Comparison of ENCODE assay signal across 13 cellular contexts in the genomic region with DNA sequence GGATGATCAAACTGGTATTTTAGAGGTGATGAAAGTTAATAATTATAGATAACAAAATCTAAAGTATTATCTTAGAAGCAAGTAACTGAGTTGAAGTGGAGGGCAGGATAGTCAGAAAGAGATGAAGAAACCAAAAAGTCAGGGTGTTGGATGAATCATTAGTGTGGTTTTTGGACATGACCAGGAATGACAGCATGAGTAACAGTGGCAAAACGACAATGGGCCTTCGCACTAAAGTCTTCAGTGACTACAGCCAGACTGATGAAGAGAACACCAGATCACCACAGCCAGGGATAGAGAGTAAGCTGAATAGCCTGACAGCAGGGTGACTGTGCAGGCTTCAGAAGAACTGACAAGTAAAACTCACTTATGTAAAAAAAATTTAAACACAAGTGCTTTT.
DNase-seq lines count a peak whose midpoint lies in the region; ATAC-seq and TF ChIP-seq lines count a peak whose summit lies in the region.
"Had no signal": no experiment of that assay in that cellular context is flagged by ENCODE, and none has a peak within 500 bp of the region (broad histone marks: within the 10 kb centered on the region; RNA-seq: fewer than 3 reads in every experiment).

No MANE protein-coding gene starts in this region.

- intact Hi-C loops in activated CD4-positive, alpha-beta memory T cell treated with anti-CD3 and anti-CD28 coated beads for 36 hours (cut with micrococcal nuclease): no loop called here

- no peak overlapping the region for H3K27ac Mint-ChIP-seq in activated CD4-positive, alpha-beta memory T cell treated with anti-CD3 and anti-CD28 coated beads for 36 hours
- H3K27ac Mint-ChIP-seq in activated CD4-positive, alpha-beta memory T cell treated with anti-CD3 and anti-CD28 coated beads, Interleukin-2, amount 10 ng/mL, durations not matched to agents 7 days and 5 days: no peak overlapping the region
- no peak overlapping the region for H3K27ac Mint-ChIP-seq in T-helper 17 cell

- H3K4me3 Mint-ChIP-seq in activated CD4-positive, alpha-beta memory T cell treated with anti-CD3 and anti-CD28 coated beads for 36 hours: no peak overlapping the region
- H3K4me3 Mint-ChIP-seq in activated CD4-positive, alpha-beta memory T cell treated with anti-CD3 and anti-CD28 coated beads, Interleukin-2, amount 10 ng/mL, durations not matched to agents 7 days and 5 days: no peak overlapping the region
- no peak overlapping the region for H3K4me3 Mint-ChIP-seq in T-helper 17 cell

- no peaks in the 10 kb centered on the region for H3K9me3 ChIP-seq in T-helper 17 cell (ENCODE audit: control insufficient read depth, low read length, poor library complexity, severe bottlenecking)
- H3K9me3 ChIP-seq: esophagus squamous epithelium, pancreas, thyroid gland had no signal

- DNase-seq in activated CD4-positive, alpha-beta memory T cell treated with anti-CD3 and anti-CD28 coated beads for 36 hours: peak; percentile 14
- no peak for DNase-seq in activated CD4-positive, alpha-beta memory T cell treated with anti-CD3 and anti-CD28 coated beads, Interleukin-2, amount 10 ng/mL, durations not matched to agents 7 days and 5 days
- DNase-seq in NOMO-1 treated with DMSO at 0.1 percent for 48 hours (lab: John Stamatoyannopoulos, UW; ENCODE audit: unreplicated experiment) (peak; percentile 80), renal cortical epithelial cell (ENCODE audit: low read depth) (peak; percentile 53), GM13976 (ENCODE audit: low spot score) (no peak), T-helper 17 cell (no peak), GM10266 (ENCODE audit: extremely low spot score) (no peak)
- DNase-seq: cerebellar nuclear complex, esophagus squamous epithelium, pancreas, thyroid gland had no signal

- POLR2A ChIA-PET in activated CD4-positive, alpha-beta memory T cell treated with anti-CD3 and anti-CD28 coated beads for 36 hours (lab: Charles Lee): no interaction called here
- POLR2A ChIA-PET in activated CD4-positive, alpha-beta memory T cell treated with anti-CD3 and anti-CD28 coated beads, Interleukin-2, amount 10 ng/mL, durations not matched to agents 7 days and 5 days (lab: Charles Lee): no interaction called here

- peak overlapping the region; percentile 5 for H3K27ac ChIP-seq in cingulate gyrus (ENCODE audit: low read depth, low read length)
- H3K27ac ChIP-seq: esophagus squamous epithelium, pancreas, thyroid gland had no signal

- H3K9me3 Mint-ChIP-seq in activated CD4-positive, alpha-beta memory T cell treated with anti-CD3 and anti-CD28 coated beads for 36 hours: no peaks in the 10 kb centered on the region
- H3K9me3 Mint-ChIP-seq in activated CD4-positive, alpha-beta memory T cell treated with anti-CD3 and anti-CD28 coated beads, Interleukin-2, amount 10 ng/mL, durations not matched to agents 7 days and 5 days: no peaks in the 10 kb centered on the region

- in situ Hi-C loops in GM13976 (cut with MboI; ENCODE audit: low sequenced_read_pairs, unreplicated experiment): no loop called here

- H3K27me3 Mint-ChIP-seq in activated CD4-positive, alpha-beta memory T cell treated with anti-CD3 and anti-CD28 coated beads for 36 hours: no peaks in the 10 kb centered on the region
- no peaks in the 10 kb centered on the region for H3K27me3 Mint-ChIP-seq in activated CD4-positive, alpha-beta memory T cell treated with anti-CD3 and anti-CD28 coated beads, Interleukin-2, amount 10 ng/mL, durations not matched to agents 7 days and 5 days
- no peaks in the 10 kb centered on the region for H3K27me3 Mint-ChIP-seq in T-helper 17 cell

- no peaks in the 10 kb centered on the region for H3K4me1 Mint-ChIP-seq in activated CD4-positive, alpha-beta memory T cell treated with anti-CD3 and anti-CD28 coated beads for 36 hours (ENCODE audit: low read depth)
- H3K4me1 Mint-ChIP-seq in activated CD4-positive, alpha-beta memory T cell treated with anti-CD3 and anti-CD28 coated beads, Interleukin-2, amount 10 ng/mL, durations not matched to agents 7 days and 5 days: no peaks in the 10 kb centered on the region
- H3K4me1 Mint-ChIP-seq in T-helper 17 cell: peaks cover 12% of the 10 kb centered on the region

- CTCF ChIA-PET in activated CD4-positive, alpha-beta memory T cell treated with anti-CD3 and anti-CD28 coated beads for 36 hours (lab: Charles Lee): no interaction called here
- CTCF ChIA-PET in activated CD4-positive, alpha-beta memory T cell treated with anti-CD3 and anti-CD28 coated beads, Interleukin-2, amount 10 ng/mL, durations not matched to agents 7 days and 5 days (lab: Charles Lee): no interaction called here

- TF ChIP-seq CTCF in GM13976 (IDR thresholded peaks at IDR 0.05; ENCODE audit: borderline replicate concordance, control extremely low read depth, extremely low read depth, insufficient read depth, missing control alignments) (no peak), GM10266 (IDR thresholded peaks at IDR 0.05; ENCODE audit: control insufficient read depth, insufficient read depth, low read depth, missing control alignments) (no peak)

- H3K36me3 Mint-ChIP-seq in activated CD4-positive, alpha-beta memory T cell treated with anti-CD3 and anti-CD28 coated beads for 36 hours: peaks cover 12% of the 10 kb centered on the region
- H3K36me3 Mint-ChIP-seq in activated CD4-positive, alpha-beta memory T cell treated with anti-CD3 and anti-CD28 coated beads, Interleukin-2, amount 10 ng/mL, durations not matched to agents 7 days and 5 days (ENCODE audit: low read depth): peaks cover 29% of the 10 kb centered on the region
- H3K36me3 Mint-ChIP-seq in T-helper 17 cell (ENCODE audit: low read depth): peaks cover 18% of the 10 kb centered on the region

- no peak for ATAC-seq in T-helper 17 cell
- ATAC-seq: pancreas, Right ventricle myocardium inferior had no signal

Comparison
In these comparisons a context has a peak if more than half of its experiments do, and no peak if none do; other contexts are left out.
1. DNase-seq: peak in activated CD4-positive, alpha-beta memory T cell treated with anti-CD3 and anti-CD28 coated beads for 36 hours (single experiment), NOMO-1 treated with DMSO at 0.1 percent for 48 hours (single experiment) and renal cortical epithelial cell (single experiment); none in activated CD4-positive, alpha-beta memory T cell treated with anti-CD3 and anti-CD28 coated beads, Interleukin-2, amount 10 ng/mL, durations not matched to agents 7 days and 5 days (single experiment), GM13976 (single experiment), T-helper 17 cell (0 of 3) and GM10266 (single experiment).